Comparison of ENCODE assay signal across 8 cellular contexts in the genomic region with DNA sequence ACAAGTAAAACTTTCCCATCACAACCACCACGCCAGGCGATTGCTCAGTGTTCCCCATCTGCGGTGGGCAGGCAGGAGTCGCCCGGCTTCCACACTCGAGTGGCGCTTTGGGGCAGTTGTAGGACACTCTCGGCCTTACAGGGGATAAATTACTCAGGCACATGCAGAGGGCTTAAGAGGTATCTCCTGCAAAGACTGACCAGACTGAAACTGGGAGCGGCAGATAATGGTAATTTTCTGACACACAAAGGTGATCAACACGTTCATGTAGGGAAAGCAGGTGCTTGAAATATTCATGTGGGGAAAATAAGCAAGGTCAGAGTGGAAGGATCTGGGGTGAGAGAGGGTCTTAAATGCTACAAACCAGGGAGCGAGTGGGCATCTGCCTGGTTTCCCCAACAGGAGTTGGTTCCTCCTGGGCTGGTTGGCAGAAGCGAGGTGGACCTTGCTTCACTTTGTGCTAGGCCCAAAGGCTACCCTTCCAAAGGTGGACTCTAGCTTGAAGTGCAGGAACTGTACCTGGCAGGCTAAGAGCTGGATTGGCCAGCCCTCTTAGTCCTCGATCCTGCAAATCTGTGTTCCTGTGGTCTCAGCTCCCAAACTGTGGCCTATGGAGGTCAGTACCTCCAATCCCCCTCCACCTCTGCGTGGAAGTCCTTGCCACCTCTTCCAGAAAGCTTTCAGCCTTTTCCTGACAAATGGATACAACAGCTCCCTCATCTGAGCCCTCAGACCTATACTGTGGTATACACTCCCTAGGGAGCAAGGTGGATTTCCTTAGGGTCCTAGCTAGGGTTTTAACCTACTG. TPM values are rescaled to one million over a fixed set of nuclear protein-coding genes. Genes with fewer than 3 reads are reported as not detected.
DNase-seq lines count a peak whose midpoint lies in the region; ATAC-seq and TF ChIP-seq lines count a peak whose summit lies in the region.

No MANE protein-coding gene starts in this region.

- H3K4me2 ChIP-seq in mammary epithelial cell (ENCODE audit: insufficient read depth, low read depth, low read length) = peak overlapping the region; percentile 87

- peak overlapping the region; percentile 64; the same call in 1 of the 2 replicates for H3K4me3 Mint-ChIP-seq in HFFc6

- H3K4me1 ChIP-seq in ACC112 (ENCODE audit: control insufficient read depth, insufficient read depth, low read length, unreplicated experiment) (peaks cover 8% of the 10 kb centered on the region), mammary epithelial cell (ENCODE audit: insufficient read depth, low read length) (peaks cover 12% of the 10 kb centered on the region), mucosa of rectum (ENCODE audit: control insufficient read depth in 2 of 2, insufficient read depth in 2 of 2, low read length in 2 of 2) (peaks cover 7 to 11% of the 10 kb centered on the region in 2 donors), foreskin keratinocyte (peaks cover 3% of the 10 kb centered on the region)

- H3K9ac ChIP-seq in mammary epithelial cell (ENCODE audit: insufficient read depth, low read length) (no peak overlapping the region), mucosa of rectum (ENCODE audit: low read depth in 1 of 2, low read length in 2 of 2) (peak overlapping the region; percentile 32 to 84)

- H3K27me3 ChIP-seq in ACC112 (ENCODE audit: insufficient read depth, low read length) (no peaks in the 10 kb centered on the region), mammary epithelial cell (ENCODE audit: insufficient read depth, low read length) (no peaks in the 10 kb centered on the region), mucosa of rectum (ENCODE audit: control insufficient read depth in 2 of 2, insufficient read depth in 2 of 2, low read length in 2 of 2) (no peaks in the 10 kb centered on the region), foreskin keratinocyte (no peaks in the 10 kb centered on the region)

- peak overlapping the region; percentile 77 for H3K4me3 ChIP-seq in ACC112 (ENCODE audit: low read depth, low read length)
- no peak overlapping the region for H3K4me3 ChIP-seq in mammary epithelial cell (replicated peaks in 1 of 3; ENCODE audit: insufficient read depth in 1 of 3, low read depth in 2 of 3, low read length in 3 of 3)
- H3K4me3 ChIP-seq in mucosa of rectum (ENCODE audit: low read length in 2 of 2) = peak overlapping the region; percentile 64 to 80

- TF ChIP-seq CTCF in HFFc6 (IDR thresholded peaks at IDR 0.05) = no peak
- TF ChIP-seq CTCF in mammary epithelial cell (conservative IDR thresholded peaks at IDR 0.05 in 1 of 2, IDR thresholded peaks at IDR 0.05 in 1 of 2; ENCODE audit: extremely low read depth in 1 of 2, insufficient read depth in 1 of 2, low read depth in 1 of 2, low read length in 2 of 2) = no peak
- no peak for TF ChIP-seq CTCF in foreskin keratinocyte (conservative IDR thresholded peaks at IDR 0.05)

- in situ Hi-C loops in mammary epithelial cell (cut with MboI; ENCODE audit: low sequenced_read_pairs in 2 of 2) = no loop called here

- ATAC-seq in GM21528 (IDR thresholded peaks at IDR 0.05; ENCODE audit: low FRiP score, unreplicated experiment) = no peak
- no peak for ATAC-seq in foreskin keratinocyte

- dilution Hi-C loops in mammary epithelial cell (cut with HindIII; ENCODE audit: low sequenced_read_pairs) = loop anchor here (5.0 kb wide), 1 partner anchor 39 kb away; no protein-coding TSS in a partner anchor

- H3K9me3 Mint-ChIP-seq in HFFc6 = no peaks in the 10 kb centered on the region

- H3K9me3 ChIP-seq in mammary epithelial cell (replicated peaks; ENCODE audit: insufficient read depth, low read length) = no peaks in the 10 kb centered on the region
- H3K9me3 ChIP-seq in mucosa of rectum (ENCODE audit: control insufficient read depth in 2 of 2, low read length in 2 of 2) = no peaks in the 10 kb centered on the region

- CTCF ChIA-PET in mammary epithelial cell (lab: Charles Lee; ENCODE audit: low non-redundant PET) = no interaction called here

- H2AFZ ChIP-seq in ACC112 (ENCODE audit: low read length, unreplicated experiment) = peak overlapping the region; percentile 57
- peak overlapping the region; percentile 83 for H2AFZ ChIP-seq in mammary epithelial cell (ENCODE audit: low read depth, low read length)

- peaks cover 6% of the 10 kb centered on the region for H3K36me3 Mint-ChIP-seq in HFFc6 (ENCODE audit: low read depth)

- H3K4me1 Mint-ChIP-seq in HFFc6 (ENCODE audit: low read depth) = 0 out of 2 replicates have a peak, but pooled peaks cover 5% of the 10 kb centered on the region

- DNase-seq in HFFc6 = no peak
- no peak for DNase-seq in mammary epithelial cell
- no peak for DNase-seq in NCI-H226
- no peak for DNase-seq in amniotic stem cell (lab: John Stamatoyannopoulos, UW)
- no peak for DNase-seq in foreskin keratinocyte

- no peaks in the 10 kb centered on the region for H3K79me2 ChIP-seq in ACC112 (ENCODE audit: control insufficient read depth, insufficient read depth, low read length, unreplicated experiment)
- H3K79me2 ChIP-seq in mammary epithelial cell (ENCODE audit: insufficient read depth, low read length) = peaks cover 8% of the 10 kb centered on the region

- H3K27ac ChIP-seq in ACC112 (ENCODE audit: low read depth, low read length) = no peak overlapping the region
- no peak overlapping the region for H3K27ac ChIP-seq in mammary epithelial cell (ENCODE audit: insufficient read depth, low read depth, low read length)
- H3K27ac ChIP-seq in mucosa of rectum (ENCODE audit: low read depth in 2 of 2, low read length in 2 of 2) = peak overlapping the region; percentile 27 to 45
- no peak overlapping the region for H3K27ac ChIP-seq in foreskin keratinocyte

- peak overlapping the region; percentile 4 for H3K27ac Mint-ChIP-seq in HFFc6

- no TSS peak for BruUV-seq in mammary epithelial cell (replicated peaks; lab: Mats Ljungman, UMichigan)

- H3K36me3 ChIP-seq in ACC112 (ENCODE audit: insufficient read depth, low read length) (no peaks in the 10 kb centered on the region), mammary epithelial cell (ENCODE audit: insufficient read depth, low read length) (peaks cover 6% of the 10 kb centered on the region), mucosa of rectum (ENCODE audit: control insufficient read depth in 2 of 2, insufficient read depth in 2 of 2, low read length in 2 of 2) (peaks cover 16 to 19% of the 10 kb centered on the region in 2 donors)

- intact Hi-C loops in mammary epithelial cell (cut with micrococcal nuclease) = no loop called here

- H4K20me1 ChIP-seq in mammary epithelial cell (ENCODE audit: insufficient read depth, low read length) = no peaks in the 10 kb centered on the region

- WGBS in mammary epithelial cell (ENCODE audit: low coverage, missing lambda C conversion rate) = 66% methylated on average over 10 of the region's 14 CpGs

- peaks cover 3% of the 10 kb centered on the region for H3K27me3 Mint-ChIP-seq in HFFc6 (ENCODE audit: insufficient read depth)

RNA-seq across cellular contexts. Expression of a gene that starts 16.7 kb away (rescaled TPM):
- total RNA-seq in HFFc6 (2021; fragmentation: NEBNext Ultra II Directional; extraction: Animal tissue kit (Norgen Biotek cat#: 25700)) = 10 to 100 TPM in 2 of 6 experiments, 1 to 10 TPM in 4; 8.5 to 11.1 (median 9.5) TPM
- 10 to 100 TPM in 1 of 2 donors, 1 to 10 TPM in 1; 6.3 to 17.2 TPM for total RNA-seq in mammary epithelial cell
- polyA plus RNA-seq in mammary epithelial cell = 3.7 TPM
- 20.9 TPM for polyA minus RNA-seq in mammary epithelial cell
- total RNA-seq in foreskin keratinocyte = 11.6 and 12.3 TPM in 2 replicates
- polyA plus RNA-seq in foreskin keratinocyte = 5.6 and 6.3 TPM in 2 replicates

RNA-seq across cellular contexts. Expression of a gene that starts 16.9 kb away (rescaled TPM):
- total RNA-seq in HFFc6 (2021; fragmentation: NEBNext Ultra II Directional; extraction: Animal tissue kit (Norgen Biotek cat#: 25700)) = 10 to 100 TPM; 64.1 to 83.7 (median 74.6) TPM
- total RNA-seq in mammary epithelial cell (10 to 100 TPM; 36.7 to 43.5 TPM), foreskin keratinocyte (35.3 and 35.9 TPM in 2 replicates)
- polyA plus RNA-seq in mammary epithelial cell (25.0 TPM), foreskin keratinocyte (13.3 and 16.8 TPM in 2 replicates)
- 35.6 TPM for polyA minus RNA-seq in mammary epithelial cell

Comparison
In these comparisons a context has a peak if more than half of its experiments do, and no peak if none do; other contexts are left out.
1. H3K27ac ChIP-seq: peak in mucosa of rectum (2 of 2); none in ACC112 (single experiment), mammary epithelial cell (single experiment) and foreskin keratinocyte (single experiment).
2. H3K4me3 ChIP-seq: peak in ACC112 (single experiment) and mucosa of rectum (2 of 2); none in mammary epithelial cell (0 of 3).